Comparison of ENCODE assay signal across 12 cellular contexts in genomic region chr12:112473056-112473455, GRCh38. TPM values are rescaled to one million over a fixed set of nuclear protein-coding genes. Genes with fewer than 3 reads are reported as not detected.
A peak's percentile ranks its signal among the peaks of the same experiment; 100 is the strongest.
DNase-seq lines count a peak whose midpoint lies in the region; ATAC-seq and TF ChIP-seq lines count a peak whose summit lies in the region.
"Had no signal": no experiment of that assay in that cellular context is flagged by ENCODE, and none has a peak within 500 bp of the region (broad histone marks: within the 10 kb centered on the region; RNA-seq: fewer than 3 reads in every experiment).

No MANE protein-coding gene starts in this region.

- peak; percentile 53 for TF ChIP-seq CTCF in NB4 (IDR thresholded peaks at IDR 0.05; ENCODE audit: low read depth, low read length)
- TF ChIP-seq CTCF in mammary epithelial cell (conservative IDR thresholded peaks at IDR 0.05 in 1 of 2, IDR thresholded peaks at IDR 0.05 in 1 of 2; ENCODE audit: extremely low read depth in 1 of 2, insufficient read depth in 1 of 2, low read depth in 1 of 2, low read length in 2 of 2): peak; percentile 1 to 27
- peak; percentile 31 for TF ChIP-seq CTCF in osteoblast (IDR thresholded peaks at IDR 0.05; ENCODE audit: extremely low read depth, low read depth, low read length)
- TF ChIP-seq CTCF in MM.1S (IDR thresholded peaks at IDR 0.05; ENCODE audit: low read length): no peak

- no peaks in the 10 kb centered on the region for H3F3A ChIP-seq in MM.1S (ENCODE audit: insufficient read depth, low read length)

- intact Hi-C loops in mammary epithelial cell (cut with micrococcal nuclease): no loop called here

- H3K9ac ChIP-seq in mammary epithelial cell (ENCODE audit: insufficient read depth, low read length): no peak overlapping the region
- H3K9ac ChIP-seq in MM.1S (ENCODE audit: low read length): no peak overlapping the region

- CTCF ChIA-PET in mammary epithelial cell (lab: Charles Lee; ENCODE audit: low non-redundant PET): no interaction called here

- H3K4me3 ChIP-seq in NB4 (ENCODE audit: low read depth, low read length) (no peak overlapping the region), mammary epithelial cell (replicated peaks in 1 of 3; ENCODE audit: insufficient read depth in 1 of 3, low read depth in 2 of 3, low read length in 3 of 3) (no peak overlapping the region), osteoblast (ENCODE audit: insufficient read depth, low read length) (no peak overlapping the region), MM.1S (ENCODE audit: low read length) (no peak overlapping the region)
- H3K4me3 ChIP-seq: esophagus muscularis mucosa, left ventricle myocardium inferior had no signal

- H3K4me1 ChIP-seq in mammary epithelial cell (ENCODE audit: insufficient read depth, low read length) (no peaks in the 10 kb centered on the region), osteoblast (ENCODE audit: insufficient read depth, low read length) (no peaks in the 10 kb centered on the region), MM.1S (ENCODE audit: low read length) (no peaks in the 10 kb centered on the region)
- H3K4me1 ChIP-seq: esophagus muscularis mucosa had no signal

- no TSS peak for BruUV-seq in mammary epithelial cell (replicated peaks; lab: Mats Ljungman, UMichigan)

- peak; percentile 37 for DNase-seq in NCI-H82 (lab: John Stamatoyannopoulos, UW)
- DNase-seq in NCI-H82 treated with DMSO at 0.1 percent for 48 hours (lab: John Stamatoyannopoulos, UW; ENCODE audit: unreplicated experiment): no peak
- peak; percentile 48 for DNase-seq in NB4 (ENCODE audit: low read depth)
- no peak for DNase-seq in mammary epithelial cell
- peak; percentile 53 for DNase-seq in osteoblast (ENCODE audit: insufficient read length, low spot score, missing footprints)
- no peak for DNase-seq in 8988T
- no peak for DNase-seq in MM.1S
- DNase-seq: activated CD4-positive, alpha-beta T cell treated with anti-CD3 and anti-CD28 coated beads for 1 hour; left ventricle myocardium inferior had no signal

- dilution Hi-C loops in mammary epithelial cell (cut with HindIII; ENCODE audit: low sequenced_read_pairs): no loop called here

- WGBS in mammary epithelial cell (ENCODE audit: low coverage, missing lambda C conversion rate): 80% methylated on average over 3 of the region's 4 CpGs

- H3K4me2 ChIP-seq in mammary epithelial cell (ENCODE audit: insufficient read depth, low read depth, low read length): no peak overlapping the region
- no peak overlapping the region for H3K4me2 ChIP-seq in osteoblast (ENCODE audit: insufficient read depth, low read length)
- no peak overlapping the region for H3K4me2 ChIP-seq in MM.1S (ENCODE audit: low read depth, low read length)

- H3K27ac ChIP-seq in mammary epithelial cell (ENCODE audit: insufficient read depth, low read depth, low read length) (no peak overlapping the region), osteoblast (ENCODE audit: low read depth, low read length) (no peak overlapping the region), MM.1S (ENCODE audit: low read length) (no peak overlapping the region)
- H3K27ac ChIP-seq: esophagus muscularis mucosa, left ventricle myocardium inferior had no signal

- H2AFZ ChIP-seq in mammary epithelial cell (ENCODE audit: low read depth, low read length): no peak overlapping the region
- no peak overlapping the region for H2AFZ ChIP-seq in osteoblast (ENCODE audit: low read length)
- no peak overlapping the region for H2AFZ ChIP-seq in MM.1S (ENCODE audit: low read length)

- H4K20me1 ChIP-seq in mammary epithelial cell (ENCODE audit: insufficient read depth, low read length) (no peaks in the 10 kb centered on the region), osteoblast (ENCODE audit: insufficient read depth, low read length) (peaks cover 10% of the 10 kb centered on the region), MM.1S (ENCODE audit: insufficient read depth, low read length) (no peaks in the 10 kb centered on the region)

- in situ Hi-C loops in mammary epithelial cell (cut with MboI; ENCODE audit: low sequenced_read_pairs in 2 of 2): no loop called here

- peaks cover 10% of the 10 kb centered on the region for H3K79me2 ChIP-seq in mammary epithelial cell (ENCODE audit: insufficient read depth, low read length)
- peaks cover 11% of the 10 kb centered on the region for H3K79me2 ChIP-seq in osteoblast (ENCODE audit: insufficient read depth, low read length)
- H3K79me2 ChIP-seq in MM.1S (ENCODE audit: low read length): no peaks in the 10 kb centered on the region

- H3K9me3 ChIP-seq in mammary epithelial cell (replicated peaks; ENCODE audit: insufficient read depth, low read length) (no peaks in the 10 kb centered on the region), osteoblast (ENCODE audit: low read depth, low read length) (no peaks in the 10 kb centered on the region), MM.1S (replicated peaks; ENCODE audit: insufficient read depth, low read length) (no peaks in the 10 kb centered on the region)
- H3K9me3 ChIP-seq: esophagus muscularis mucosa, left ventricle myocardium inferior had no signal

- no peaks in the 10 kb centered on the region for H3K9me2 ChIP-seq in MM.1S (replicated peaks; ENCODE audit: insufficient read depth, low read length)

- TF ChIP-seq POLR2A in NB4 (IDR thresholded peaks at IDR 0.05; ENCODE audit: extremely low read depth, insufficient read length): no peak

- H3K27me3 ChIP-seq in mammary epithelial cell (ENCODE audit: insufficient read depth, low read length) (no peaks in the 10 kb centered on the region), osteoblast (ENCODE audit: insufficient read depth, low read length) (no peaks in the 10 kb centered on the region), MM.1S (replicated peaks; ENCODE audit: insufficient read depth, low read length) (no peaks in the 10 kb centered on the region)
- H3K27me3 ChIP-seq: esophagus muscularis mucosa had no signal

- H3K36me3 ChIP-seq in mammary epithelial cell (ENCODE audit: insufficient read depth, low read length) (peaks cover 14% of the 10 kb centered on the region), osteoblast (ENCODE audit: insufficient read depth, low read length) (peaks cover 50% of the 10 kb centered on the region), MM.1S (replicated peaks; ENCODE audit: insufficient read depth, low read length) (no peaks in the 10 kb centered on the region)

- ATAC-seq in HG02938 (IDR thresholded peaks at IDR 0.05; ENCODE audit: unreplicated experiment): no peak
- ATAC-seq: sciatic nerve had no signal

RNA-seq across cellular contexts. Expression of gene PTPN11, which starts 54.3 kb away (rescaled TPM):
- total RNA-seq in mammary epithelial cell (100 to 1,000 TPM; 108 to 165 TPM), osteoblast (96.1 and 98.8 TPM in 2 replicates)
- 68.3 TPM for polyA plus RNA-seq in mammary epithelial cell
- 120 TPM for polyA minus RNA-seq in mammary epithelial cell

Comparison
In these comparisons a context has a peak if more than half of its experiments do, and no peak if none do; other contexts are left out.
1. DNase-seq: peak in NCI-H82 (single experiment), NB4 (single experiment) and osteoblast (single experiment); none in NCI-H82 treated with DMSO at 0.1 percent for 48 hours (single experiment), mammary epithelial cell (single experiment), 8988T (single experiment) and MM.1S (single experiment).